Comparison of ENCODE assay signal across 4 cellular contexts in the genomic region with DNA sequence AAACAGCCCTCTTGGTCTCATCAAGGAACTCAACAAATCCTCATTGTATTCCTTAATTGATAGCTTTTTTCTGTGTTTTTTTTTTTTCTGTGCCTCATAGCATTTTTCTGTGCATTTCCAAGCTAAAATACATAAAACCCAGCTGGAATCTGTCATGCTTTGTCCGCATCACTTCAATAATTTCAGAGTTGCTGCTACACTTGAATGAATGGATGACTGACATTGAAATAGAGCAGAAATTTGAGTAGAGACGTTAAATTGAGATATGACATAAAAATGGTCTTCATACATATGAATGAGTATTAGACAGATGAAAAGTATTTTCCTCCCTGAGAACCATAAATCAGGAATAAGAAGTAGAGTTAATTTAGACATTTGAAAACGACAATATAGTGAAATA.
"Had no signal": no experiment of that assay in that cellular context is flagged by ENCODE, and none has a peak within 500 bp of the region (broad histone marks: within the 10 kb centered on the region; RNA-seq: fewer than 3 reads in every experiment).

No MANE protein-coding gene starts in this region.

- DNase-seq: H9, HCEC 1CT, IMR-90 had no signal

- H3K4me2 ChIP-seq: GM23338 had no signal

- H2AFZ ChIP-seq: GM23338 had no signal

- H3K4me3 ChIP-seq: GM23338 had no signal
